In genomic region chr3:193943200-193943599, GRCh38 we compare ENCODE assay signal across 23 cellular contexts.
DNase-seq lines count a peak whose midpoint lies in the region; ATAC-seq and TF ChIP-seq lines count a peak whose summit lies in the region.
"Had no signal": no experiment of that assay in that cellular context is flagged by ENCODE, and none has a peak within 500 bp of the region (broad histone marks: within the 10 kb centered on the region; RNA-seq: fewer than 3 reads in every experiment).

No MANE protein-coding gene starts in this region.

- H3K27me3 ChIP-seq in HUES48 (ENCODE audit: control insufficient read depth, insufficient read depth, low read length) (peaks cover 36% of the 10 kb centered on the region), PC-9 (ENCODE audit: insufficient read depth, low read depth) (no peaks in the 10 kb centered on the region), prostate gland (replicated peaks; ENCODE audit: insufficient read depth) (no peaks in the 10 kb centered on the region)
- H3K27me3 ChIP-seq: vagina had no signal

- H3K79me2 ChIP-seq in PC-9 (ENCODE audit: low read depth), result no peaks in the 10 kb centered on the region

- H3F3A ChIP-seq in PC-9 (ENCODE audit: insufficient read depth, low read depth), result peaks cover 4% of the 10 kb centered on the region; the same call in 1 of the 2 replicates

- no peaks in the 10 kb centered on the region for H3K36me3 ChIP-seq in HUES48 (ENCODE audit: control insufficient read depth, insufficient read depth, low read length)
- no peaks in the 10 kb centered on the region for H3K36me3 ChIP-seq in PC-9 (ENCODE audit: low read depth)
- H3K36me3 ChIP-seq in prostate gland, result no peaks in the 10 kb centered on the region
- H3K36me3 ChIP-seq: brain microvascular endothelial cell, vagina had no signal

- no peak overlapping the region for H3K9ac ChIP-seq in HUES48 (ENCODE audit: low read depth, low read length)

- H4K20me1 ChIP-seq in PC-9 (ENCODE audit: insufficient read depth), result no peaks in the 10 kb centered on the region

- peak in 1 of 2 experiments; percentile 70 for DNase-seq in PC-9
- peak; percentile 95 for DNase-seq in islet precursor cell
- DNase-seq in prostate gland (ENCODE audit: low spot score), result peak; percentile 32
- no peak for DNase-seq in DMS79 treated with DMSO at 0.1 percent for 48 hours (lab: John Stamatoyannopoulos, UW)
- no peak for DNase-seq in DMS153 (lab: John Stamatoyannopoulos, UW)
- DNase-seq: activated B cell treated with CpG ODN at 0.5 μM for 24 hours; activated CD4-positive, alpha-beta T cell treated with anti-CD3 and anti-CD28 coated beads, Interleukin-2, amount 50 U/mL, for 48 hours; activated effector memory CD4-positive, alpha-beta T cell treated with anti-CD3 and anti-CD28 coated beads, Interleukin-2, amount 50 U/mL, for 16 hours; activated naive CD8-positive, alpha-beta T cell treated with anti-CD3 and anti-CD28 coated beads, Interleukin-2, amount 50 U/mL, for 24 hours; brain microvascular endothelial cell; CD4-positive, alpha-beta memory T cell; Kasumi-1; NCI-H187 treated with DMSO at 0.1 percent for 48 hours; psoas muscle; stimulated activated CD4-positive, alpha-beta T cell treated with anti-CD3 and anti-CD28 coated beads, Interleukin-2, amount 100 ng/mL, for 24 hours; T-helper 2 cell had no signal

- no peak for ATAC-seq in HG03045 (IDR thresholded peaks at IDR 0.05; ENCODE audit: unreplicated experiment)
- ATAC-seq: activated naive CD8-positive, alpha-beta T cell treated with anti-CD3 and anti-CD28 coated beads, Interleukin-2, amount 50 U/mL, for 24 hours; left lobe of liver; psoas muscle; stimulated activated effector memory CD8-positive, alpha-beta T cell treated with anti-CD3 and anti-CD28 coated beads, Interleukin-12 subunit alpha, Interleukin-12 subunit beta, amount 100 ng/mL, for 72 hours had no signal

- no peak overlapping the region for H3K4me2 ChIP-seq in PC-9

- TF ChIP-seq POLR2A in prostate gland (IDR thresholded peaks at IDR 0.05), result no peak

- H3K9me3 ChIP-seq in HUES48 (ENCODE audit: control insufficient read depth, insufficient read depth, low read length) (no peaks in the 10 kb centered on the region), PC-9 (ENCODE audit: insufficient read depth, low read depth) (no peaks in the 10 kb centered on the region), prostate gland (no peaks in the 10 kb centered on the region)
- H3K9me3 ChIP-seq: psoas muscle, vagina had no signal

- H3K27ac ChIP-seq in HUES48 (ENCODE audit: low read depth, low read length) (peak overlapping the region; percentile 66), PC-9 (peak overlapping the region; percentile 33), prostate gland (peak overlapping the region in 1 of 2 donors; percentile 49)
- H3K27ac ChIP-seq: brain microvascular endothelial cell, psoas muscle, SK-N-MC, skin epidermis, vagina had no signal

- CTCF ChIA-PET in PC-9 (lab: Charles Lee), result interaction anchor here (0.6 to 1.6 kb wide), 3 partner anchors 162 to 373 kb away, joined by 3 to 17 read pairs (median 4); no protein-coding TSS in a partner anchor

- H3K4me3 ChIP-seq in HUES48 (ENCODE audit: low read depth, low read length) (no peak overlapping the region), PC-9 (no peak overlapping the region), prostate gland (no peak overlapping the region)
- H3K4me3 ChIP-seq: psoas muscle, SK-N-MC, skin epidermis, vagina had no signal

- H3K9me2 ChIP-seq in PC-9 (ENCODE audit: insufficient read depth), result no peaks in the 10 kb centered on the region

- POLR2A ChIA-PET in PC-9 (lab: Charles Lee; ENCODE audit: unreplicated experiment), result interaction anchor here (0.6 to 0.9 kb wide), 3 partner anchors 70 to 192 kb away, joined by 6 to 9 read pairs (median 7); no protein-coding TSS in a partner anchor

- H3K4me1 ChIP-seq in HUES48 (ENCODE audit: control insufficient read depth, insufficient read depth, low read length), result peaks cover 52% of the 10 kb centered on the region
- H3K4me1 ChIP-seq in PC-9 (replicated peaks; ENCODE audit: insufficient read depth), result peaks cover 11% of the 10 kb centered on the region
- H3K4me1 ChIP-seq in prostate gland (replicated peaks), result peaks cover 8% of the 10 kb centered on the region
- H3K4me1 ChIP-seq: psoas muscle, vagina had no signal

- WGBS in prostate gland, result 38% methylated on average over 13 of the region's 13 CpGs

- TF ChIP-seq CTCF in PC-9 (conservative IDR thresholded peaks at IDR 0.05), result no peak
- TF ChIP-seq CTCF in prostate gland (IDR thresholded peaks at IDR 0.05), result no peak

- no peak overlapping the region for H2AFZ ChIP-seq in PC-9

- BruUV-seq in PC-9 (replicated peaks; lab: Mats Ljungman, UMichigan), result TSS peak; percentile 82

- intact Hi-C loops in PC-9 (cut with micrococcal nuclease; ENCODE audit: unreplicated experiment) (loop anchor here (2.0 to 10.0 kb wide), 5 partner anchors 40 to 1048 kb away; no protein-coding TSS in a partner anchor), prostate gland (cut with DNase I) (no loop called here)

Comparison
In these comparisons a context has a peak if more than half of its experiments do, and no peak if none do; other contexts are left out.
1. DNase-seq: peak in islet precursor cell (single experiment) and prostate gland (single experiment); none in DMS79 treated with DMSO at 0.1 percent for 48 hours (single experiment) and DMS153 (single experiment).